ENCODE assay signal across 14 cellular contexts in the genomic region with DNA sequence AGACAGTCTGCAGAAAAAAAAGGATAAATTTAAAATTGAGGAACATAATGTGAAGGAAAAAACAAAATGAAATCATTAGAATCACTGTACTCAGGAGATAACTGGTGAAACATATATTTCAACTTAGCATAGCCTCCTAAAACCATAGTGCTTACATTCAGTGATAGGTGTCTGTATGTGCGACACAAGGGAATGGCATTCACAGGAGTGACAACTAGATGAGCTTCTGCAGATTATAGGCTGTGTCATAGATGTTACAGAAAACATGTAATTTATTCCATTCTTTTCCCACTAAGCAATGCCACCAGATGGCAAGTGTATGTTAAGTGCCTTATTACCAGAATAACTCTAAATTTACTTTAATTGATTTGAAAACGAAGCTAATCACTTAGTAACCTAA.
"Had no signal": no experiment of that assay in that cellular context is flagged by ENCODE, and none has a peak within 500 bp of the region (broad histone marks: within the 10 kb centered on the region; RNA-seq: fewer than 3 reads in every experiment).

No MANE protein-coding gene starts in this region.

- H3K27me3 ChIP-seq: heart left ventricle, right atrium auricular region, tibial artery had no signal

- H3K9me3 ChIP-seq: heart left ventricle, right atrium auricular region, tibial artery had no signal

- ATAC-seq: heart left ventricle had no signal

- H3K4me3 ChIP-seq: heart left ventricle, right atrium auricular region, tibial artery had no signal

- H3K27ac ChIP-seq: heart left ventricle, right atrium auricular region, tibial artery had no signal

- H3K36me3 ChIP-seq: heart left ventricle, right atrium auricular region, tibial artery had no signal

- H3K4me1 ChIP-seq: heart left ventricle, right atrium auricular region, tibial artery had no signal

- DNase-seq: activated CD4-positive, alpha-beta memory T cell treated with anti-CD3 and anti-CD28 coated beads, Interleukin-2, amount 10 ng/mL, durations not matched to agents 7 days and 5 days; activated CD4-positive, alpha-beta T cell treated with anti-CD3 and anti-CD28 coated beads for 4 hours; activated naive CD4-positive, alpha-beta T cell treated with anti-CD3 and anti-CD28 coated beads, Interleukin-2, amount 10 ng/mL, durations not matched to agents 7 days and 5 days; activated T-cell treated with anti-CD3 and anti-CD28 coated beads, Interleukin-2, amount 50 U/mL, for 24 hours; heart left ventricle; immature natural killer cell; occipital lobe; stimulated activated CD4-positive, alpha-beta T cell treated with anti-CD3 and anti-CD28 coated beads, Interleukin-15, amount 100 ng/mL, for 24 hours; stimulated activated CD4-positive, alpha-beta T cell treated with anti-CD3 and anti-CD28 coated beads, Interleukin-4, amount 100 ng/mL, for 1 hour; stimulated activated naive CD4-positive, alpha-beta T cell; tibial artery had no signal

- FAIRE-seq: frontal cortex, urothelium cell line had no signal
